9 cellular contexts compared by ENCODE assay signal in the genomic region with DNA sequence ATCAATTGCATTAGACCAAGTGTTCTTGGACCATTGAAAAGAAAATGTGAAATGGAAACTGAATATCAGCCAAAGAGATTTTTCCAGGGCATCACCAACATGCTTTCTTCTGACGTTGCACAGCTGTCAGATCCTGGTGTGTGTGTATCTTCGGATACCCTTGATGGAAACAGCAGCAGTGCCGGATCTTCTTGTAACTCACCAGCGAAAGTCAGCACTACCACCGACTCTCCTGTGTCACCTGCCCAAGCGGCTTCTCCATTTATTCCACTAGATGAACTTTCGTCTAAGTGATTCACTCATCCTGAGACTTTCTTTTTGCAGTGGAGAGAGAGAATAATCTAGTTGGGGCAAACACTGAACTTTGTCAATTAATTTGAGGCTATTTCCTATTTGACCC.
A peak's percentile ranks its signal among the peaks of the same experiment; 100 is the strongest.
DNase-seq lines count a peak whose midpoint lies in the region; ATAC-seq, FAIRE-seq and TF ChIP-seq lines count a peak whose summit lies in the region.
"Had no signal": no experiment of that assay in that cellular context is flagged by ENCODE, and none has a peak within 500 bp of the region (broad histone marks: within the 10 kb centered on the region; RNA-seq: fewer than 3 reads in every experiment).

No MANE protein-coding gene starts in this region.

- H3K27ac ChIP-seq in HepG2 (ENCODE audit: extremely low read length, insufficient read depth, low read length) (peak overlapping the region; percentile 95), uterus (peak overlapping the region; percentile 92 to 95)

- H3K9ac ChIP-seq in adipocyte (ENCODE audit: low read length) (peak overlapping the region; percentile 99), HepG2 (ENCODE audit: insufficient read depth, low read depth, low read length) (peak overlapping the region; percentile 90)

- peaks cover 38% of the 10 kb centered on the region for H3K4me1 ChIP-seq in adipocyte (ENCODE audit: control insufficient read depth, insufficient read depth, low read length)
- peaks cover 53% of the 10 kb centered on the region for H3K4me1 ChIP-seq in HepG2 (ENCODE audit: insufficient read depth, low read length)
- H3K4me1 ChIP-seq in uterus: peaks cover 5 to 8% of the 10 kb centered on the region in 2 donors

- H3K27ac Mint-ChIP-seq in activated naive CD4-positive, alpha-beta T cell treated with anti-CD3 and anti-CD28 coated beads for 36 hours: no peak overlapping the region

- peak overlapping the region; percentile 95 for H3K4me2 ChIP-seq in HepG2 (ENCODE audit: low read depth, low read length)

- intact Hi-C loops in activated naive CD4-positive, alpha-beta T cell treated with anti-CD3 and anti-CD28 coated beads for 36 hours (cut with micrococcal nuclease): loop anchor here (1.0 to 5.0 kb wide), 6 partner anchors 76 to 397 kb away; a partner anchor contains a TSS
- intact Hi-C loops in HepG2 (cut with micrococcal nuclease; ENCODE audit: unreplicated experiment) (loop anchor here (1.0 to 5.0 kb wide), 3 partner anchors 37 to 196 kb away; no protein-coding TSS in a partner anchor), uterus (cut with DNase I; ENCODE audit: low total_unique reads) (no loop called here)

- peak; percentile 25 for DNase-seq in activated naive CD4-positive, alpha-beta T cell treated with anti-CD3 and anti-CD28 coated beads for 36 hours
- DNase-seq in activated naive CD4-positive, alpha-beta T cell (lab: John Stamatoyannopoulos, UW): no peak
- DNase-seq in adipocyte (ENCODE audit: low read depth) (no peak), HepG2 (ENCODE audit: low spot score) (peak; percentile 5), uterus (no peak), SKM-1 treated with dmso at 0.1 percent for 144 hours (lab: John Stamatoyannopoulos, UW; ENCODE audit: unreplicated experiment) (no peak)

- H3K4me3 ChIP-seq in adipocyte (ENCODE audit: low read length): peak overlapping the region; percentile 95
- H3K4me3 ChIP-seq in HepG2 (replicated peaks in 1 of 3; ENCODE audit: insufficient read depth in 1 of 3, low read depth in 2 of 3, low read length in 3 of 3): peak overlapping the region; percentile 75 to 95 (median 78)
- H3K4me3 ChIP-seq in uterus: peak overlapping the region; percentile 78 to 83

- no peak for TF ChIP-seq RAD21 in HepG2 (CRISPR knock-in tag; IDR thresholded peaks at IDR 0.05)

- TSS peak; percentile 45 for BruUV-seq in HepG2 (replicated peaks; lab: Mats Ljungman, UMichigan)

- FAIRE-seq in HepG2 (lab: Jason Lieb, UNC): no peak
- FAIRE-seq: colon had no signal

- peaks cover 51% of the 10 kb centered on the region for H3K79me2 ChIP-seq in HepG2 (ENCODE audit: insufficient read depth, low read length)

- no peaks in the 10 kb centered on the region for H3K36me3 ChIP-seq in adipocyte (ENCODE audit: control insufficient read depth, insufficient read depth, low read length, severe bottlenecking)
- H3K36me3 ChIP-seq in HepG2 (replicated peaks in 1 of 2; ENCODE audit: control insufficient read depth in 1 of 2, insufficient read depth in 2 of 2, low read length in 2 of 2): peaks cover 0 to 6% of the 10 kb centered on the region in 2 experiments; a peak in 1 of 5 replicates
- no peaks in the 10 kb centered on the region for H3K36me3 ChIP-seq in uterus

- no peak overlapping the region for H2AFZ ChIP-seq in HepG2 (ENCODE audit: low read length)

- peaks cover 11% of the 10 kb centered on the region for H3K4me1 Mint-ChIP-seq in activated naive CD4-positive, alpha-beta T cell treated with anti-CD3 and anti-CD28 coated beads for 36 hours (ENCODE audit: low read depth)

- TF ChIP-seq CTCF in HepG2 (CRISPR knock-in tag; IDR thresholded peaks at IDR 0.05) (no peak), uterus (IDR thresholded peaks at IDR 0.05) (no peak)

- H3K27me3 ChIP-seq in adipocyte (replicated peaks; ENCODE audit: control insufficient read depth, insufficient read depth, low read length): no peaks in the 10 kb centered on the region
- no peaks in the 10 kb centered on the region; a peak in 1 of 5 replicates for H3K27me3 ChIP-seq in HepG2 (ENCODE audit: control insufficient read depth in 1 of 2, insufficient read depth in 2 of 2, low read length in 2 of 2)
- no peaks in the 10 kb centered on the region for H3K27me3 ChIP-seq in uterus

- in situ Hi-C loops in HepG2 (cut with HindIII; ENCODE audit: extremely low pct_ligation_motif_present, low pct_unique_long_range_greater_than_20kb): loop anchor here (5.0 to 10.0 kb wide), 2 partner anchors 73 to 184 kb away; a partner anchor contains a TSS

- no peaks in the 10 kb centered on the region for H3K9me3 ChIP-seq in adipocyte (ENCODE audit: control insufficient read depth, low read length)
- H3K9me3 ChIP-seq in HepG2 (ENCODE audit: low read length): no peaks in the 10 kb centered on the region
- H3K9me3 ChIP-seq in uterus: no peaks in the 10 kb centered on the region

- H3K9me3 Mint-ChIP-seq in activated naive CD4-positive, alpha-beta T cell treated with anti-CD3 and anti-CD28 coated beads for 36 hours: no peaks in the 10 kb centered on the region

- H3K36me3 Mint-ChIP-seq in activated naive CD4-positive, alpha-beta T cell treated with anti-CD3 and anti-CD28 coated beads for 36 hours (ENCODE audit: low read depth): no peaks in the 10 kb centered on the region

- H4K20me1 ChIP-seq in HepG2 (ENCODE audit: insufficient read depth, low read length): peaks cover 10% of the 10 kb centered on the region

- POLR2A ChIA-PET in HepG2 (lab: Yijun Ruan, JAX): no interaction called here

- no peaks in the 10 kb centered on the region for H3K27me3 Mint-ChIP-seq in activated naive CD4-positive, alpha-beta T cell treated with anti-CD3 and anti-CD28 coated beads for 36 hours (ENCODE audit: low read depth)

- WGBS in HepG2 (ENCODE audit: low lambda C conversion rate): 11% methylated on average over 7 of the region's 7 CpGs

- TF ChIP-seq POLR2A in HepG2 (IDR thresholded peaks at IDR 0.05; ENCODE audit: insufficient read depth in 1 of 2, low read depth in 2 of 2, low read length in 2 of 2) (no peak), uterus (IDR thresholded peaks at IDR 0.05) (no peak)

- no peak for TF ChIP-seq EP300 in HepG2 (IDR thresholded peaks at IDR 0.05; ENCODE audit: low read depth in 2 of 2, low read length in 2 of 2)
- no peak for TF ChIP-seq EP300 in HepG2 (CRISPR knock-in tag; IDR thresholded peaks at IDR 0.05; ENCODE audit: borderline replicate concordance)

- ATAC-seq in HepG2 (peak; percentile 39), HG03378 (IDR thresholded peaks at IDR 0.05; ENCODE audit: unreplicated experiment) (no peak), HG02840 (IDR thresholded peaks at IDR 0.05; ENCODE audit: low FRiP score, unreplicated experiment) (no peak)

- H3K4me3 Mint-ChIP-seq in activated naive CD4-positive, alpha-beta T cell treated with anti-CD3 and anti-CD28 coated beads for 36 hours: no peak overlapping the region

- CTCF ChIA-PET in activated naive CD4-positive, alpha-beta T cell treated with anti-CD3 and anti-CD28 coated beads for 36 hours (lab: Charles Lee): interaction anchor here (0.9 to 1.5 kb wide), 3 partner anchors 10 to 217 kb away, joined by 3 read pairs; no protein-coding TSS in a partner anchor
- CTCF ChIA-PET in HepG2 (lab: Yijun Ruan, JAX; ENCODE audit: low intra/inter-chr PET ratio, low total read pairs): interaction anchor here (1.8 kb wide), 1 partner anchor 197 kb away, joined by 6 read pairs; no protein-coding TSS in a partner anchor

TF ChIP-seq in HepG2, 621 proteins besides CTCF, POLR2A, EP300 and RAD21:
- TF ChIP-seq EHMT2 (IDR thresholded peaks at IDR 0.05; ENCODE audit: borderline replicate concordance, low read depth, low read length): no peak
- TF ChIP-seq PAX8 (CRISPR knock-in tag; IDR thresholded peaks at IDR 0.05; ENCODE audit: borderline replicate concordance): no peak
- no peak for TF ChIP-seq NFE2L2 (IDR thresholded peaks at IDR 0.05; ENCODE audit: low read length)
- TF ChIP-seq BORCS8-MEF2B (CRISPR knock-in tag; IDR thresholded peaks at IDR 0.05): no peak
- TF ChIP-seq ETV6 (CRISPR knock-in tag; conservative IDR thresholded peaks at IDR 0.05): no peak
- no peak for TF ChIP-seq KDM2A (CRISPR knock-in tag; IDR thresholded peaks at IDR 0.05; ENCODE audit: borderline replicate concordance, low read depth)
- TF ChIP-seq TBP (CRISPR knock-in tag; IDR thresholded peaks at IDR 0.05): no peak
- TF ChIP-seq HNRNPH1 (optimal IDR thresholded peaks at IDR 0.05; ENCODE audit: low read depth, low read length): no peak

Comparison
In these comparisons a context has a peak if more than half of its experiments do, and no peak if none do; other contexts are left out.
1. DNase-seq: peak in activated naive CD4-positive, alpha-beta T cell treated with anti-CD3 and anti-CD28 coated beads for 36 hours (single experiment) and HepG2 (single experiment); none in activated naive CD4-positive, alpha-beta T cell (0 of 4), adipocyte (single experiment), uterus (0 of 2) and SKM-1 treated with dmso at 0.1 percent for 144 hours (single experiment).
2. Peak in every context shown above with its lines, with median percentiles within 50 percentile points of each other: H3K4me3 ChIP-seq.